29 cellular contexts compared by ENCODE assay signal in the genomic region with DNA sequence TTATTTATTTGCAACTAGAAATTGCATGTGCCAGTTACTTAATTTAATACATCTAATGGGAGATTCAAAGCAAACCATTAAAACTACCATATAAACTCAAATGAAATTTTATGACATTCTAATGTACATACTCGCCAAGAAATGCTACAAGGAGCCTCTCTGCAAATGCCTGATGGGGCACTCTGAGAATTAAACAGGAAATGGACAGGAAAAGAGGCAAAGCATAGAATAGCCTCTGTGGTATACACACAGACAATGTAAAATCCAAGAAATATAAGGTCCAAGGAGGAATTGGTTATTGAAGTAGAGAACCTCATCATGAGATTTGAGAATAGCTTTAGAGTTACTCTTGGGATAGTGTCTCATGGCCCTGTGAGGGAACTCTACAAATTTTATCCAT.
"Had no signal": no experiment of that assay in that cellular context is flagged by ENCODE, and none has a peak within 500 bp of the region (broad histone marks: within the 10 kb centered on the region; RNA-seq: fewer than 3 reads in every experiment).

No MANE protein-coding gene starts in this region.

- H3K27me3 Mint-ChIP-seq: activated CD4-positive, alpha-beta memory T cell treated with anti-CD3 and anti-CD28 coated beads, Interleukin-2, amount 10 ng/mL, durations not matched to agents 7 days and 5 days; activated CD4-positive, alpha-beta T cell treated with anti-CD3 and anti-CD28 coated beads, Interleukin-2, amount 10 ng/mL, durations not matched to agents 7 days and 5 days; activated naive CD4-positive, alpha-beta T cell treated with anti-CD3 and anti-CD28 coated beads, Interleukin-2, amount 50 U/mL, for 24 hours; activated naive CD8-positive, alpha-beta T cell treated with anti-CD3 and anti-CD28 coated beads for 36 hours; activated naive CD8-positive, alpha-beta T cell treated with anti-CD3 and anti-CD28 coated beads, Interleukin-2, amount 50 U/mL, for 24 hours; activated T-helper 17 cell treated with anti-CD3 and anti-CD28 coated beads, Interleukin-2, amount 50 U/mL, for 72 hours had no signal

- H3K4me1 Mint-ChIP-seq: activated CD4-positive, alpha-beta memory T cell treated with anti-CD3 and anti-CD28 coated beads, Interleukin-2, amount 10 ng/mL, durations not matched to agents 7 days and 5 days; activated CD4-positive, alpha-beta T cell treated with anti-CD3 and anti-CD28 coated beads, Interleukin-2, amount 10 ng/mL, durations not matched to agents 7 days and 5 days; activated naive CD8-positive, alpha-beta T cell treated with anti-CD3 and anti-CD28 coated beads, Interleukin-2, amount 50 U/mL, for 24 hours; activated T-helper 17 cell treated with anti-CD3 and anti-CD28 coated beads, Interleukin-2, amount 50 U/mL, for 72 hours; brain; endodermal cell had no signal

- H3K4me3 Mint-ChIP-seq: activated CD4-positive, alpha-beta memory T cell treated with anti-CD3 and anti-CD28 coated beads, Interleukin-2, amount 10 ng/mL, durations not matched to agents 7 days and 5 days; activated CD4-positive, alpha-beta T cell treated with anti-CD3 and anti-CD28 coated beads, Interleukin-2, amount 10 ng/mL, durations not matched to agents 7 days and 5 days; activated naive CD4-positive, alpha-beta T cell treated with anti-CD3 and anti-CD28 coated beads for 36 hours; activated naive CD4-positive, alpha-beta T cell treated with anti-CD3 and anti-CD28 coated beads, Interleukin-2, amount 50 U/mL, for 24 hours; activated naive CD8-positive, alpha-beta T cell treated with anti-CD3 and anti-CD28 coated beads for 36 hours; activated naive CD8-positive, alpha-beta T cell treated with anti-CD3 and anti-CD28 coated beads, Interleukin-2, amount 50 U/mL, for 24 hours; activated T-cell treated with anti-CD3 and anti-CD28 coated beads, Interleukin-2, amount 50 U/mL, for 4 hours; activated T-helper 17 cell treated with anti-CD3 and anti-CD28 coated beads, Interleukin-2, amount 50 U/mL, for 72 hours; brain; endodermal cell; WTC11 had no signal

- H3K36me3 Mint-ChIP-seq: activated naive CD4-positive, alpha-beta T cell treated with anti-CD3 and anti-CD28 coated beads, Interleukin-2, amount 50 U/mL, for 24 hours; brain; WTC11 had no signal

- H3K4me3 ChIP-seq: ascending aorta, breast epithelium, cardiac muscle cell, colonic mucosa, dorsolateral prefrontal cortex, esophagus squamous epithelium had no signal

- H3K27ac Mint-ChIP-seq: activated CD4-positive, alpha-beta memory T cell treated with anti-CD3 and anti-CD28 coated beads, Interleukin-2, amount 10 ng/mL, durations not matched to agents 7 days and 5 days; activated CD4-positive, alpha-beta T cell treated with anti-CD3 and anti-CD28 coated beads, Interleukin-2, amount 10 ng/mL, durations not matched to agents 7 days and 5 days; activated naive CD4-positive, alpha-beta T cell treated with anti-CD3 and anti-CD28 coated beads for 36 hours; activated naive CD8-positive, alpha-beta T cell treated with anti-CD3 and anti-CD28 coated beads for 36 hours; activated naive CD8-positive, alpha-beta T cell treated with anti-CD3 and anti-CD28 coated beads, Interleukin-2, amount 50 U/mL, for 24 hours; activated T-helper 17 cell treated with anti-CD3 and anti-CD28 coated beads, Interleukin-2, amount 50 U/mL, for 72 hours; brain; endodermal cell; WTC11 had no signal

- H3K9me3 Mint-ChIP-seq: activated CD4-positive, alpha-beta memory T cell treated with anti-CD3 and anti-CD28 coated beads, Interleukin-2, amount 10 ng/mL, durations not matched to agents 7 days and 5 days; activated CD4-positive, alpha-beta T cell treated with anti-CD3 and anti-CD28 coated beads, Interleukin-2, amount 10 ng/mL, durations not matched to agents 7 days and 5 days; activated naive CD4-positive, alpha-beta T cell treated with anti-CD3 and anti-CD28 coated beads for 36 hours; activated naive CD4-positive, alpha-beta T cell treated with anti-CD3 and anti-CD28 coated beads, Interleukin-2, amount 50 U/mL, for 24 hours; activated naive CD8-positive, alpha-beta T cell treated with anti-CD3 and anti-CD28 coated beads for 36 hours; activated naive CD8-positive, alpha-beta T cell treated with anti-CD3 and anti-CD28 coated beads, Interleukin-2, amount 50 U/mL, for 24 hours; activated T-cell treated with anti-CD3 and anti-CD28 coated beads, Interleukin-2, amount 50 U/mL, for 4 hours; activated T-helper 17 cell treated with anti-CD3 and anti-CD28 coated beads, Interleukin-2, amount 50 U/mL, for 72 hours; brain; endodermal cell; WTC11 had no signal

- DNase-seq: activated CD4-positive, alpha-beta memory T cell treated with anti-CD3 and anti-CD28 coated beads, Interleukin-2, amount 10 ng/mL, durations not matched to agents 7 days and 5 days; activated CD4-positive, alpha-beta T cell treated with anti-CD3 and anti-CD28 coated beads for 1 hour; activated CD4-positive, alpha-beta T cell treated with anti-CD3 and anti-CD28 coated beads for 4 hours; activated CD4-positive, alpha-beta T cell treated with anti-CD3 and anti-CD28 coated beads, Interleukin-2, amount 10 ng/mL, durations not matched to agents 7 days and 5 days; activated CD4-positive, alpha-beta T cell treated with anti-CD3 and anti-CD28 coated beads, Interleukin-2, amount 50 U/mL, for 4 hours; activated CD8-positive, alpha-beta memory T cell treated with anti-CD3 and anti-CD28 coated beads, Interleukin-2, amount 50 U/mL, for 48 hours; activated effector memory CD4-positive, alpha-beta T cell treated with Interleukin-2 at 50 U/mL for 16 hours; activated naive CD4-positive, alpha-beta T cell treated with anti-CD3 and anti-CD28 coated beads for 36 hours; activated naive CD8-positive, alpha-beta T cell treated with anti-CD3 and anti-CD28 coated beads for 36 hours; activated naive CD8-positive, alpha-beta T cell treated with anti-CD3 and anti-CD28 coated beads, Interleukin-2, amount 50 U/mL, for 24 hours; activated T-cell treated with anti-CD3 and anti-CD28 coated beads for 4 hours; activated T-cell treated with anti-CD3 and anti-CD28 coated beads, Interleukin-2, amount 50 U/mL, for 4 hours; central memory CD4-positive, alpha-beta T cell; cerebellar nuclear complex; colonic mucosa; dorsolateral prefrontal cortex; effector memory CD4-positive, alpha-beta T cell; endodermal cell; esophagus squamous epithelium; head of caudate nucleus; hypothalamus; T-helper 2 cell had no signal
